9 cellular contexts compared by ENCODE assay signal in genomic region chr14:91395998-91396660, GRCh38. TPM values are rescaled to one million over a fixed set of nuclear protein-coding genes. Genes with fewer than 3 reads are reported as not detected.
DNase-seq lines count a peak whose midpoint lies in the region; ATAC-seq and TF ChIP-seq lines count a peak whose summit lies in the region.
"Had no signal": no experiment of that assay in that cellular context is flagged by ENCODE, and none has a peak within 500 bp of the region (broad histone marks: within the 10 kb centered on the region; RNA-seq: fewer than 3 reads in every experiment).

No MANE protein-coding gene starts in this region.

- H3K36me3 ChIP-seq in HUES64 (ENCODE audit: insufficient read depth, low read length), result no peaks in the 10 kb centered on the region
- H3K36me3 ChIP-seq: lower lobe of right lung had no signal

- CTCF ChIA-PET in activated CD8-positive, alpha-beta T cell treated with anti-CD3 and anti-CD28 coated beads for 36 hours (lab: Charles Lee), result interaction anchor here (0.8 to 10.3 kb wide), 6 partner anchors 10 to 73 kb away, joined by 3 to 112 read pairs (median 3); no protein-coding TSS in a partner anchor

- no peak for ATAC-seq in activated CD8-positive, alpha-beta T cell treated with anti-CD3 and anti-CD28 coated beads for 36 hours
- no peak for ATAC-seq in memory B cell (ENCODE audit: low read depth)
- ATAC-seq in GM18517 (IDR thresholded peaks at IDR 0.05; ENCODE audit: unreplicated experiment), result no peak
- ATAC-seq in GM19035 (IDR thresholded peaks at IDR 0.05; ENCODE audit: unreplicated experiment), result no peak

- DNase-seq in CD14-positive monocyte (ENCODE audit: low spot score) (no peak), memory B cell (ENCODE audit: low spot score in 2 of 2) (no peak), COLO829 (ENCODE audit: low spot score) (no peak), SW480 (ENCODE audit: low spot score) (no peak)
- no peak for DNase-seq in activated CD8-positive, alpha-beta T cell treated with anti-CD3 and anti-CD28 coated beads for 36 hours
- DNase-seq: lower lobe of right lung had no signal

- H3K4me1 ChIP-seq in HUES64 (ENCODE audit: insufficient read depth, low read length), result peaks cover 79% of the 10 kb centered on the region

- H3K9me3 ChIP-seq in HUES64 (ENCODE audit: insufficient read depth, low read depth, low read length), result no peaks in the 10 kb centered on the region
- H3K9me3 ChIP-seq: lower lobe of right lung had no signal

- intact Hi-C loops in CD14-positive monocyte (cut with micrococcal nuclease), result loop anchor here (2.0 to 5.0 kb wide), 3 partner anchors 17 to 39 kb away; no protein-coding TSS in a partner anchor
- intact Hi-C loops in activated CD8-positive, alpha-beta T cell treated with anti-CD3 and anti-CD28 coated beads for 36 hours (cut with micrococcal nuclease), result no loop called here

- POLR2A ChIA-PET in activated CD8-positive, alpha-beta T cell treated with anti-CD3 and anti-CD28 coated beads for 36 hours (lab: Charles Lee), result interaction anchor here (0.9 to 13.8 kb wide), 5 partner anchors 18 to 72 kb away, joined by 3 to 214 read pairs (median 5); partner anchors contain the start of gene CCDC88C

- no peak for TF ChIP-seq CTCF in CD14-positive monocyte (IDR thresholded peaks at IDR 0.05)
- TF ChIP-seq CTCF in activated CD8-positive, alpha-beta T cell treated with anti-CD3 and anti-CD28 coated beads for 36 hours (IDR thresholded peaks at IDR 0.05), result no peak

- no peak overlapping the region; the same call in 1 of the 2 replicates for H3K9ac ChIP-seq in HUES64 (ENCODE audit: low read depth, low read length)

- no peaks in the 10 kb centered on the region for H3K27me3 ChIP-seq in HUES64 (ENCODE audit: insufficient read depth, low read length)

- 66% methylated on average over 23 of the region's 23 CpGs for WGBS in HUES64

- H3K27me3 Mint-ChIP-seq in CD14-positive monocyte (ENCODE audit: low read depth in 3 of 3), result peaks cover 0 to 6% (median 1%) of the 10 kb centered on the region in 3 donors
- no peaks in the 10 kb centered on the region for H3K27me3 Mint-ChIP-seq in activated CD8-positive, alpha-beta T cell treated with anti-CD3 and anti-CD28 coated beads for 36 hours
- H3K27me3 Mint-ChIP-seq in memory B cell, result no peaks in the 10 kb centered on the region

- H3K4me1 Mint-ChIP-seq in CD14-positive monocyte, result peaks cover 98% of the 10 kb centered on the region
- peaks cover 89% of the 10 kb centered on the region for H3K4me1 Mint-ChIP-seq in activated CD8-positive, alpha-beta T cell treated with anti-CD3 and anti-CD28 coated beads for 36 hours (ENCODE audit: low read depth)
- peaks cover 64% of the 10 kb centered on the region for H3K4me1 Mint-ChIP-seq in memory B cell

- no peaks in the 10 kb centered on the region for H3K9me3 Mint-ChIP-seq in CD14-positive monocyte
- no peaks in the 10 kb centered on the region for H3K9me3 Mint-ChIP-seq in activated CD8-positive, alpha-beta T cell treated with anti-CD3 and anti-CD28 coated beads for 36 hours
- H3K9me3 Mint-ChIP-seq in memory B cell, result no peaks in the 10 kb centered on the region

- H3K4me3 ChIP-seq in HUES64 (ENCODE audit: low read length), result no peak overlapping the region
- H3K4me3 ChIP-seq: lower lobe of right lung had no signal

- H3K27ac ChIP-seq in HUES64 (ENCODE audit: low read depth, low read length), result peak overlapping the region; percentile 32; the same call in 1 of the 2 replicates

- H3K27ac Mint-ChIP-seq in CD14-positive monocyte, result peak overlapping the region; percentile 88 to 96 (median 95)
- peak overlapping the region; percentile 95 for H3K27ac Mint-ChIP-seq in activated CD8-positive, alpha-beta T cell treated with anti-CD3 and anti-CD28 coated beads for 36 hours
- H3K27ac Mint-ChIP-seq in memory B cell, result peak overlapping the region; percentile 89

- H3K4me3 Mint-ChIP-seq in CD14-positive monocyte, result peak overlapping the region; percentile 75 to 92
- H3K4me3 Mint-ChIP-seq in activated CD8-positive, alpha-beta T cell treated with anti-CD3 and anti-CD28 coated beads for 36 hours, result peak overlapping the region; percentile 70
- no peak overlapping the region for H3K4me3 Mint-ChIP-seq in memory B cell

- H3K36me3 Mint-ChIP-seq in CD14-positive monocyte (peaks cover 17 to 21% of the 10 kb centered on the region in 2 donors), memory B cell (peaks cover 7% of the 10 kb centered on the region)
- peaks cover 49% of the 10 kb centered on the region for H3K36me3 Mint-ChIP-seq in activated CD8-positive, alpha-beta T cell treated with anti-CD3 and anti-CD28 coated beads for 36 hours (ENCODE audit: low read depth)

RNA-seq across cellular contexts. Expression of gene CCDC88C, which starts 21.5 kb away (rescaled TPM):
- 10 to 100 TPM; 11.6 to 12.3 TPM for polyA plus RNA-seq in CD14-positive monocyte
- polyA plus RNA-seq in HUES64 (2013, experiment 1 of 2), result 17.3 TPM
- polyA plus RNA-seq in HUES64 (2013, experiment 2 of 2), result 19.0 TPM
- 10 to 100 TPM; 83.6 to 87.8 TPM for total RNA-seq in activated CD8-positive, alpha-beta T cell treated with anti-CD3 and anti-CD28 coated beads for 36 hours
